ENCODE assay signal across 11 cellular contexts in the genomic region with DNA sequence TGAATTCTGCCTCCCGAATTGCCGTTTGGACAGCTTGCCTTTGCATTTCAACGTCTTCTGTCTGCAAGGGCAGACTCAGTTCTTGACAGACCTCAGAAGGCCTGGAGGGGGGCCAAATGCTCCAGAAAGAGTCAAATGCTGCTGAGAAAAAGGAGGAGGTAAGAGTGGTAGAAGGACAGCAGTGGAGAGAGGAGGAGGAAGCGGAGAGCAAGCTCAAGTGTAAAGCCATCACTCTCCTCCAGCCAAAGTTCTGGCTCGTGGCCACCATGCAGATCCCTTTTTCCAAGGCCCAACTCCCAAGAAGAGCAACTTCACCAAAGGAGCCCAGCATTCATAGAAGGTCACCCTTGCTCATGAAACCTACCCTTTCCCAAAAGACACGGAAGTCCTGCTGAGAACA. TPM values are rescaled to one million over a fixed set of nuclear protein-coding genes. Genes with fewer than 3 reads are reported as not detected.
"Had no signal": no experiment of that assay in that cellular context is flagged by ENCODE, and none has a peak within 500 bp of the region (broad histone marks: within the 10 kb centered on the region; RNA-seq: fewer than 3 reads in every experiment).

No MANE protein-coding gene starts in this region.

- H3K4me3 ChIP-seq: GM23248, GM23338, HAP-1 had no signal

- H3K36me3 ChIP-seq: HAP-1 had no signal

- DNase-seq: GM23248, GOT3, H7, H9, HCEC 1CT, HFFc6 had no signal

- H3K4me1 ChIP-seq: HAP-1 had no signal

- H3K9me3 ChIP-seq: HAP-1 had no signal

- H3K27ac ChIP-seq: GM23248 had no signal

- ATAC-seq: GM23338, HCT116 had no signal

RNA-seq across cellular contexts. Expression of gene SMIM23, which starts 36.9 kb away (rescaled TPM):
- total RNA-seq: GM23248, GM23338, H1, H4, H7, H9, HFFc6 had no signal
- polyA plus RNA-seq: GM23248, GM23338, H1 had no signal
